ENCODE assay signal across 15 cellular contexts in genomic region chr7:148584154-148584827, GRCh38. TPM values are rescaled to one million over a fixed set of nuclear protein-coding genes. Genes with fewer than 3 reads are reported as not detected.
A peak's percentile ranks its signal among the peaks of the same experiment; 100 is the strongest.
DNase-seq lines count a peak whose midpoint lies in the region; ATAC-seq and TF ChIP-seq lines count a peak whose summit lies in the region.
"Had no signal": no experiment of that assay in that cellular context is flagged by ENCODE, and none has a peak within 500 bp of the region (broad histone marks: within the 10 kb centered on the region; RNA-seq: fewer than 3 reads in every experiment).

No MANE protein-coding gene starts in this region.

- ATAC-seq in natural killer cell treated with Interleukin-12 subunit alpha and Interleukin-12 subunit beta and Interleukin-15 and Interleukin-18, amount 100 ng/mL, for 72 hours = peak; percentile 73 to 91
- ATAC-seq in natural killer cell (no peak), GM21737 (IDR thresholded peaks at IDR 0.05; ENCODE audit: unreplicated experiment) (peak; percentile 85), HG03432 (IDR thresholded peaks at IDR 0.05; ENCODE audit: unreplicated experiment) (peak; percentile 99), foreskin keratinocyte (no peak)
- peak; percentile 96 for ATAC-seq in stimulated activated naive CD8-positive, alpha-beta T cell treated with anti-CD3 and anti-CD28 coated beads, Interleukin-15, amount 100 ng/mL, for 72 hours

- H3K4me1 Mint-ChIP-seq in natural killer cell treated with Interleukin-12 subunit alpha and Interleukin-12 subunit beta and Interleukin-15 and Interleukin-18, amount 100 ng/mL, for 72 hours (ENCODE audit: low read depth in 2 of 2) = peaks cover 7 to 19% of the 10 kb centered on the region in 2 donors
- H3K4me1 Mint-ChIP-seq in natural killer cell = no peaks in the 10 kb centered on the region
- peaks cover 34% of the 10 kb centered on the region for H3K4me1 Mint-ChIP-seq in stimulated activated naive CD8-positive, alpha-beta T cell treated with anti-CD3 and anti-CD28 coated beads, Interleukin-15, amount 100 ng/mL, for 72 hours

- peak overlapping the region; percentile 28 to 74 for H3K27ac Mint-ChIP-seq in natural killer cell treated with Interleukin-12 subunit alpha and Interleukin-12 subunit beta and Interleukin-15 and Interleukin-18, amount 100 ng/mL, for 72 hours
- H3K27ac Mint-ChIP-seq in natural killer cell = no peak overlapping the region
- H3K27ac Mint-ChIP-seq in stimulated activated naive CD8-positive, alpha-beta T cell treated with anti-CD3 and anti-CD28 coated beads, Interleukin-15, amount 100 ng/mL, for 72 hours = peak overlapping the region in 1 of 2 donors; percentile 76
- H3K27ac Mint-ChIP-seq: T-helper 1 cell treated with Interleukin-12 subunit alpha and Interleukin-12 subunit beta and Interleukin-4 antibody, amounts not matched to agents 30 μg/mL and 1 μg/mL, for 36 hours had no signal

- no peak overlapping the region for H3K27ac ChIP-seq in foreskin keratinocyte
- H3K27ac ChIP-seq: hepatocyte had no signal

- intact Hi-C loops in natural killer cell (cut with micrococcal nuclease) = no loop called here

- H3K36me3 Mint-ChIP-seq in natural killer cell treated with Interleukin-12 subunit alpha and Interleukin-12 subunit beta and Interleukin-15 and Interleukin-18, amount 100 ng/mL, for 72 hours = no peaks in the 10 kb centered on the region
- no peaks in the 10 kb centered on the region for H3K36me3 Mint-ChIP-seq in natural killer cell

- no peaks in the 10 kb centered on the region for H3K4me1 ChIP-seq in foreskin keratinocyte

- no peak for DNase-seq in natural killer cell treated with Interleukin-12 subunit alpha and Interleukin-12 subunit beta and Interleukin-15 and Interleukin-18, amount 100 ng/mL, for 72 hours (ENCODE audit: low spot score)
- DNase-seq in natural killer cell (no peak), DMS114 treated with DMSO at 0.1 percent for 48 hours (lab: John Stamatoyannopoulos, UW; ENCODE audit: unreplicated experiment) (no peak), foreskin keratinocyte (no peak)
- peak in 1 of 2 donors; percentile 32 for DNase-seq in stimulated activated naive CD8-positive, alpha-beta T cell treated with anti-CD3 and anti-CD28 coated beads, Interleukin-15, amount 100 ng/mL, for 72 hours
- no peak for DNase-seq in stimulated activated CD4-positive, alpha-beta T cell treated with anti-CD3 and anti-CD28 coated beads, Interleukin-12 subunit alpha, Interleukin-12 subunit beta, amount 100 ng/mL, for 4 hours
- DNase-seq: activated effector memory CD4-positive, alpha-beta T cell treated with Interleukin-2 at 50 U/mL for 16 hours; dorsolateral prefrontal cortex; NCI-H446 had no signal

- H3K27me3 Mint-ChIP-seq in natural killer cell treated with Interleukin-12 subunit alpha and Interleukin-12 subunit beta and Interleukin-15 and Interleukin-18, amount 100 ng/mL, for 72 hours = peaks cover 12 to 19% of the 10 kb centered on the region in 2 donors
- H3K27me3 Mint-ChIP-seq in natural killer cell (ENCODE audit: low read depth in 2 of 2) = peaks cover 18 to 22% of the 10 kb centered on the region in 2 donors
- peaks cover 18% of the 10 kb centered on the region for H3K27me3 Mint-ChIP-seq in stimulated activated naive CD8-positive, alpha-beta T cell treated with anti-CD3 and anti-CD28 coated beads, Interleukin-15, amount 100 ng/mL, for 72 hours

- no peaks in the 10 kb centered on the region for H3K9me3 Mint-ChIP-seq in natural killer cell treated with Interleukin-12 subunit alpha and Interleukin-12 subunit beta and Interleukin-15 and Interleukin-18, amount 100 ng/mL, for 72 hours
- no peaks in the 10 kb centered on the region for H3K9me3 Mint-ChIP-seq in natural killer cell
- peaks cover 0 to 1% of the 10 kb centered on the region in 2 donors for H3K9me3 Mint-ChIP-seq in stimulated activated naive CD8-positive, alpha-beta T cell treated with anti-CD3 and anti-CD28 coated beads, Interleukin-15, amount 100 ng/mL, for 72 hours
- H3K9me3 Mint-ChIP-seq: T-helper 1 cell treated with Interleukin-12 subunit alpha and Interleukin-12 subunit beta and Interleukin-4 antibody, amounts not matched to agents 30 μg/mL and 1 μg/mL, for 36 hours had no signal

- TF ChIP-seq CTCF in natural killer cell (IDR thresholded peaks at IDR 0.05) (no peak), foreskin keratinocyte (conservative IDR thresholded peaks at IDR 0.05) (no peak)

- H3K4me3 Mint-ChIP-seq in natural killer cell treated with Interleukin-12 subunit alpha and Interleukin-12 subunit beta and Interleukin-15 and Interleukin-18, amount 100 ng/mL, for 72 hours = peak overlapping the region; percentile 60
- H3K4me3 Mint-ChIP-seq in natural killer cell = no peak overlapping the region
- no peak overlapping the region for H3K4me3 Mint-ChIP-seq in stimulated activated naive CD8-positive, alpha-beta T cell treated with anti-CD3 and anti-CD28 coated beads, Interleukin-15, amount 100 ng/mL, for 72 hours
- H3K4me3 Mint-ChIP-seq: T-helper 1 cell treated with Interleukin-12 subunit alpha and Interleukin-12 subunit beta and Interleukin-4 antibody, amounts not matched to agents 30 μg/mL and 1 μg/mL, for 36 hours had no signal

- H3K27me3 ChIP-seq in foreskin keratinocyte = peaks cover 12% of the 10 kb centered on the region
- H3K27me3 ChIP-seq: BLaER1 treated with 17β-estradiol and CSF1 and Interleukin-3, amounts not matched to agents 10 nM and 100 nM; hepatocyte had no signal

RNA-seq across cellular contexts. Expression of gene C7orf33, which starts 6.3 kb away (rescaled TPM):
- not detected for total RNA-seq in natural killer cell treated with Interleukin-12 subunit alpha and Interleukin-12 subunit beta and Interleukin-15 and Interleukin-18, amount 100 ng/mL, for 72 hours
- not detected for total RNA-seq in natural killer cell
- not detected in 2 replicates for total RNA-seq in foreskin keratinocyte
- not detected in 2 replicates for polyA plus RNA-seq in foreskin keratinocyte
- total RNA-seq: dorsolateral prefrontal cortex, hepatocyte, temporal lobe had no signal
- polyA plus RNA-seq: hepatocyte had no signal

Comparison
In these comparisons a context has a peak if more than half of its experiments do, and no peak if none do; other contexts are left out.
1. ATAC-seq: peak in natural killer cell treated with Interleukin-12 subunit alpha and Interleukin-12 subunit beta and Interleukin-15 and Interleukin-18, amount 100 ng/mL, for 72 hours (2 of 2), GM21737 (single experiment), HG03432 (single experiment) and stimulated activated naive CD8-positive, alpha-beta T cell treated with anti-CD3 and anti-CD28 coated beads, Interleukin-15, amount 100 ng/mL, for 72 hours (single experiment); none in natural killer cell (0 of 3) and foreskin keratinocyte (single experiment).
2. H3K27ac Mint-ChIP-seq: peak in natural killer cell treated with Interleukin-12 subunit alpha and Interleukin-12 subunit beta and Interleukin-15 and Interleukin-18, amount 100 ng/mL, for 72 hours (2 of 2); none in natural killer cell (0 of 2).